In genomic region chr9:36401179-36401740, GRCh38 we compare ENCODE assay signal across 8 cellular contexts. TPM values are rescaled to one million over a fixed set of nuclear protein-coding genes. Genes with fewer than 3 reads are reported as not detected.
DNase-seq lines count a peak whose midpoint lies in the region; ATAC-seq and TF ChIP-seq lines count a peak whose summit lies in the region.

No MANE protein-coding gene starts in this region.

- intact Hi-C loops in ascending aorta (cut with DNase I), result loop anchor here (1.0 to 10.0 kb wide), 4 partner anchors 86 to 1944 kb away; partner anchors contain the start of genes DNAI1, FAM219A, GRHPR and MELK

- no peaks in the 10 kb centered on the region for H3K27me3 ChIP-seq in ascending aorta
- H3K27me3 ChIP-seq in rectal smooth muscle tissue (ENCODE audit: control insufficient read depth, insufficient read depth, low read length), result no peaks in the 10 kb centered on the region

- H3K4me3 ChIP-seq in ascending aorta (peak overlapping the region; percentile 64 to 79), rectal smooth muscle tissue (ENCODE audit: low read length) (peak overlapping the region; percentile 91)

- ATAC-seq in HG03159 (IDR thresholded peaks at IDR 0.05; ENCODE audit: unreplicated experiment), result peak; percentile 61

- H3K36me3 ChIP-seq in ascending aorta (no peaks in the 10 kb centered on the region), rectal smooth muscle tissue (ENCODE audit: control insufficient read depth, insufficient read depth, low read length) (no peaks in the 10 kb centered on the region)

- no peaks in the 10 kb centered on the region for H3K9me3 ChIP-seq in ascending aorta

- H3K4me1 ChIP-seq in ascending aorta (peaks cover 0 to 9% of the 10 kb centered on the region in 2 donors), rectal smooth muscle tissue (ENCODE audit: control insufficient read depth, insufficient read depth, low read length) (peaks cover 7% of the 10 kb centered on the region)

- H3K9ac ChIP-seq in rectal smooth muscle tissue (ENCODE audit: low read length), result peak overlapping the region; percentile 60

- peak overlapping the region; percentile 87 to 94 for H3K27ac ChIP-seq in ascending aorta
- peak overlapping the region; percentile 89 for H3K27ac ChIP-seq in rectal smooth muscle tissue (ENCODE audit: low read depth, low read length)

- no peak for TF ChIP-seq CTCF in ascending aorta (IDR thresholded peaks at IDR 0.05)

- peak; percentile 39 for DNase-seq in DMS114 treated with DMSO at 0.1 percent for 48 hours (lab: John Stamatoyannopoulos, UW; ENCODE audit: unreplicated experiment)
- DNase-seq in GM19240 (ENCODE audit: insufficient read length, low spot score), result peak; percentile 65
- DNase-seq in NOMO-1 (lab: John Stamatoyannopoulos, UW; ENCODE audit: unreplicated experiment in 2 of 2), result peak; percentile 49 to 62
- DNase-seq in ascending aorta (ENCODE audit: low spot score in 2 of 2), result no peak
- peak; percentile 90 for DNase-seq in hepatic stellate cell (ENCODE audit: low spot score)
- DNase-seq in stimulated activated CD4-positive, alpha-beta T cell treated with anti-CD3 and anti-CD28 coated beads, Interleukin-2, amount 100 ng/mL, for 24 hours, result no peak

RNA-seq across cellular contexts. Expression of gene RNF38, which starts 1.2 kb away (rescaled TPM):
- total RNA-seq in ascending aorta, result 16.1 TPM

Comparison
In these comparisons a context has a peak if more than half of its experiments do, and no peak if none do; other contexts are left out.
1. DNase-seq: peak in DMS114 treated with DMSO at 0.1 percent for 48 hours (single experiment), GM19240 (single experiment), NOMO-1 (2 of 2) and hepatic stellate cell (single experiment); none in ascending aorta (0 of 2) and stimulated activated CD4-positive, alpha-beta T cell treated with anti-CD3 and anti-CD28 coated beads, Interleukin-2, amount 100 ng/mL, for 24 hours (0 of 2).